ENCODE assay signal across 12 cellular contexts in genomic region chr13:109256866-109257760, GRCh38.
DNase-seq lines count a peak whose midpoint lies in the region; ATAC-seq and TF ChIP-seq lines count a peak whose summit lies in the region.
"Had no signal": no experiment of that assay in that cellular context is flagged by ENCODE, and none has a peak within 500 bp of the region (broad histone marks: within the 10 kb centered on the region; RNA-seq: fewer than 3 reads in every experiment).

No MANE protein-coding gene starts in this region.

- no peak overlapping the region for H3K4me3 Mint-ChIP-seq in GM23338
- H3K4me3 Mint-ChIP-seq: activated CD8-positive, alpha-beta T cell treated with anti-CD3 and anti-CD28 coated beads for 36 hours had no signal

- H3K4me1 Mint-ChIP-seq in GM23338, result peaks cover 4% of the 10 kb centered on the region; the same call in 2 of the 3 replicates

- H3K4me1 ChIP-seq in GM23338 (ENCODE audit: insufficient read depth) (0 out of 2 replicates have a peak, but pooled peaks cover 6% of the 10 kb centered on the region), adipocyte (ENCODE audit: control insufficient read depth, insufficient read depth, low read length) (peaks cover 24% of the 10 kb centered on the region), heart left ventricle (peaks cover 0 to 11% (median 0%) of the 10 kb centered on the region in 12 donors)

- no peaks in the 10 kb centered on the region for H3K36me3 ChIP-seq in GM23338 (ENCODE audit: insufficient read depth)
- H3K36me3 ChIP-seq in adipocyte (ENCODE audit: control insufficient read depth, insufficient read depth, low read length, severe bottlenecking), result no peaks in the 10 kb centered on the region
- H3K36me3 ChIP-seq in heart left ventricle, result no peaks in the 10 kb centered on the region

- H4K20me1 ChIP-seq in GM23338 (replicated peaks; ENCODE audit: insufficient read depth), result no peaks in the 10 kb centered on the region

- no peak for TF ChIP-seq POLR2A in heart left ventricle (IDR thresholded peaks at IDR 0.05)

- ATAC-seq in GM23338 (no peak), heart left ventricle (peak; percentile 90 to 95 (median 92)), HG03460 (IDR thresholded peaks at IDR 0.05; ENCODE audit: unreplicated experiment) (no peak), HG02759 (IDR thresholded peaks at IDR 0.05; ENCODE audit: unreplicated experiment) (no peak)
- ATAC-seq: activated CD8-positive, alpha-beta T cell treated with anti-CD3 and anti-CD28 coated beads for 36 hours had no signal

- H3K27ac Mint-ChIP-seq in GM23338, result no peak overlapping the region
- H3K27ac Mint-ChIP-seq: activated CD8-positive, alpha-beta T cell treated with anti-CD3 and anti-CD28 coated beads for 36 hours had no signal

- H3K27me3 Mint-ChIP-seq in GM23338 (ENCODE audit: insufficient read depth, low read depth, poor library complexity), result peaks cover 4% of the 10 kb centered on the region

- H3K4me3 ChIP-seq in GM23338, result no peak overlapping the region
- peak overlapping the region; percentile 14 for H3K4me3 ChIP-seq in adipocyte (ENCODE audit: low read length)
- no peak overlapping the region for H3K4me3 ChIP-seq in heart left ventricle
- no peak overlapping the region for H3K4me3 ChIP-seq in retinal pigment epithelial cell (ENCODE audit: low read length)

- H2AFZ ChIP-seq in GM23338, result no peak overlapping the region

- peak overlapping the region; percentile 77 for H3K9ac ChIP-seq in adipocyte (ENCODE audit: low read length)

- H3K9me3 ChIP-seq in adipocyte (ENCODE audit: control insufficient read depth, low read length) (peaks cover 9% of the 10 kb centered on the region), heart left ventricle (peaks cover 0 to 11% (median 0%) of the 10 kb centered on the region in 12 donors)

- TF ChIP-seq CTCF in GM23338 (conservative IDR thresholded peaks at IDR 0.05; ENCODE audit: low read depth in 2 of 2) (no peak), heart left ventricle (IDR thresholded peaks at IDR 0.05) (no peak), retinal pigment epithelial cell (conservative IDR thresholded peaks at IDR 0.05; ENCODE audit: low read depth, low read length) (no peak)

- H3K79me2 ChIP-seq in GM23338 (replicated peaks; ENCODE audit: insufficient read depth), result no peaks in the 10 kb centered on the region

- intact Hi-C loops in heart left ventricle (cut with DNase I), result no loop called here

- H3K9me3 Mint-ChIP-seq in GM23338, result peaks cover 21% of the 10 kb centered on the region; the same call in 2 of the 3 replicates
- H3K9me3 Mint-ChIP-seq: activated CD8-positive, alpha-beta T cell treated with anti-CD3 and anti-CD28 coated beads for 36 hours had no signal

- DNase-seq in GM23338 (ENCODE audit: low spot score) (peak; percentile 21), adipocyte (ENCODE audit: low read depth) (peak; percentile 96), heart left ventricle (peak in 1 of 5 donors; percentile 25), retinal pigment epithelial cell (ENCODE audit: low read depth) (peak; percentile 91), T-helper 9 cell (no peak), SHP77 treated with DMSO at 0.1 percent for 48 hours (lab: John Stamatoyannopoulos, UW) (no peak)
- DNase-seq: activated CD8-positive, alpha-beta T cell treated with anti-CD3 and anti-CD28 coated beads for 36 hours; head of caudate nucleus; NCI-H774; stimulated activated CD4-positive, alpha-beta T cell treated with anti-CD3 and anti-CD28 coated beads, Interleukin-1b, Interleukin-23, amount 100 ng/mL, for 48 hours had no signal

- H3K9me2 ChIP-seq in GM23338 (ENCODE audit: insufficient read depth), result no peaks in the 10 kb centered on the region

- no peaks in the 10 kb centered on the region; the same call in 2 of the 3 replicates for H3K36me3 Mint-ChIP-seq in GM23338 (ENCODE audit: low read depth)

- no peak overlapping the region for H3K4me2 ChIP-seq in GM23338

- H3K27me3 ChIP-seq in GM23338 (ENCODE audit: insufficient read depth), result no peaks in the 10 kb centered on the region
- no peaks in the 10 kb centered on the region for H3K27me3 ChIP-seq in adipocyte (replicated peaks; ENCODE audit: control insufficient read depth, insufficient read depth, low read length)
- H3K27me3 ChIP-seq in heart left ventricle, result no peaks in the 10 kb centered on the region

- no peaks in the 10 kb centered on the region for H3F3A ChIP-seq in GM23338 (replicated peaks; ENCODE audit: low read depth)

- WGBS in heart left ventricle, 4 donors, result 9 to 14% (median 13%) methylated on average over 3 of the region's 3 CpGs

- no peak overlapping the region for H3K27ac ChIP-seq in GM23338 (ENCODE audit: low read depth)
- peak overlapping the region in 11 of 12 donors; percentile 45 to 93 (median 70) for H3K27ac ChIP-seq in heart left ventricle

TF ChIP-seq in GM23338, 12 proteins besides CTCF, POLR2A, EP300 and RAD21 (continues in another document):
- TF ChIP-seq NANOG (IDR thresholded peaks at IDR 0.05; ENCODE audit: borderline replicate concordance), result no peak
- TF ChIP-seq POLR2AphosphoS5 (IDR thresholded peaks at IDR 0.05; ENCODE audit: low read depth), result no peak
- no peak for TF ChIP-seq ZNF114 (CRISPR knock-in tag; IDR thresholded peaks at IDR 0.05)
- TF ChIP-seq ZNF462 (CRISPR knock-in tag; IDR thresholded peaks at IDR 0.05), result no peak
- TF ChIP-seq EZH2phosphoT487 (IDR thresholded peaks at IDR 0.05; ENCODE audit: unreplicated experiment), result no peak
- TF ChIP-seq CREB1 (CRISPR knock-in tag; IDR thresholded peaks at IDR 0.05; ENCODE audit: low read depth), result no peak
- TF ChIP-seq EZH2 (IDR thresholded peaks at IDR 0.05; ENCODE audit: low read depth, unreplicated experiment), result no peak
- no peak for TF ChIP-seq JUNB (IDR thresholded peaks at IDR 0.05; ENCODE audit: unreplicated experiment)

Comparison
In these comparisons a context has a peak if more than half of its experiments do, and no peak if none do; other contexts are left out.
1. ATAC-seq: peak in heart left ventricle (4 of 4); none in GM23338 (single experiment), HG03460 (single experiment) and HG02759 (single experiment).
2. DNase-seq: peak in GM23338 (single experiment), adipocyte (single experiment) and retinal pigment epithelial cell (single experiment); none in T-helper 9 cell (single experiment) and SHP77 treated with DMSO at 0.1 percent for 48 hours (single experiment).